2 cellular contexts compared by ENCODE assay signal in genomic region chr1:116652598-116652997, GRCh38. TPM values are rescaled to one million over a fixed set of nuclear protein-coding genes. Genes with fewer than 3 reads are reported as not detected.
"Had no signal": no experiment of that assay in that cellular context is flagged by ENCODE, and none has a peak within 500 bp of the region (broad histone marks: within the 10 kb centered on the region; RNA-seq: fewer than 3 reads in every experiment).

No MANE protein-coding gene starts in this region.

RNA-seq across cellular contexts. Expression of gene IGSF3, which starts 14.9 kb away (rescaled TPM):
- total RNA-seq: HFFc6 had no signal
- polyA plus RNA-seq: IgD-negative memory B cell had no signal
